13 cellular contexts compared by ENCODE assay signal in genomic region chr12:94230357-94230905, GRCh38.
A peak's percentile ranks its signal among the peaks of the same experiment; 100 is the strongest.
DNase-seq lines count a peak whose midpoint lies in the region; ATAC-seq and TF ChIP-seq lines count a peak whose summit lies in the region.
"Had no signal": no experiment of that assay in that cellular context is flagged by ENCODE, and none has a peak within 500 bp of the region (broad histone marks: within the 10 kb centered on the region; RNA-seq: fewer than 3 reads in every experiment).

No MANE protein-coding gene starts in this region.

- H3K9me3 Mint-ChIP-seq in natural killer cell, result no peaks in the 10 kb centered on the region
- H3K9me3 Mint-ChIP-seq in natural killer cell treated with Interleukin-12 subunit alpha and Interleukin-12 subunit beta and Interleukin-15 and Interleukin-18, amount 100 ng/mL, for 72 hours, result no peaks in the 10 kb centered on the region
- H3K9me3 Mint-ChIP-seq in activated T-helper 2 cell treated with anti-CD3 and anti-CD28 coated beads, Interferon-gamma antibody, Interleukin-2, Interleukin-4, amounts not matched to agents 10 μg/mL and 5 μg/mL and 100 μg/mL, durations not matched to agents 14 hours and 24 hours and 36 hours, result no peaks in the 10 kb centered on the region
- H3K9me3 Mint-ChIP-seq in stimulated activated naive CD8-positive, alpha-beta T cell treated with anti-CD3 and anti-CD28 coated beads, Interleukin-15, amount 100 ng/mL, for 72 hours, result peaks cover 0 to 6% of the 10 kb centered on the region in 2 donors
- H3K9me3 Mint-ChIP-seq: nephron had no signal

- peak overlapping the region; percentile 21 for H3K4me3 Mint-ChIP-seq in natural killer cell
- H3K4me3 Mint-ChIP-seq in natural killer cell treated with Interleukin-12 subunit alpha and Interleukin-12 subunit beta and Interleukin-15 and Interleukin-18, amount 100 ng/mL, for 72 hours, result no peak overlapping the region
- H3K4me3 Mint-ChIP-seq in activated T-helper 2 cell treated with anti-CD3 and anti-CD28 coated beads, Interferon-gamma antibody, Interleukin-2, Interleukin-4, amounts not matched to agents 10 μg/mL and 5 μg/mL and 100 μg/mL, durations not matched to agents 14 hours and 24 hours and 36 hours (ENCODE audit: low read depth), result no peak overlapping the region
- peak overlapping the region; percentile 29 to 47 for H3K4me3 Mint-ChIP-seq in stimulated activated naive CD8-positive, alpha-beta T cell treated with anti-CD3 and anti-CD28 coated beads, Interleukin-15, amount 100 ng/mL, for 72 hours
- H3K4me3 Mint-ChIP-seq: nephron had no signal

- no peak for DNase-seq in natural killer cell
- no peak for DNase-seq in natural killer cell treated with Interleukin-12 subunit alpha and Interleukin-12 subunit beta and Interleukin-15 and Interleukin-18, amount 100 ng/mL, for 72 hours (ENCODE audit: low spot score)
- no peak for DNase-seq in activated T-helper 2 cell treated with anti-CD3 and anti-CD28 coated beads, Interferon-gamma antibody, Interleukin-2, Interleukin-4, amounts not matched to agents 10 μg/mL and 5 μg/mL and 100 μg/mL, durations not matched to agents 14 hours and 24 hours and 36 hours (ENCODE audit: low spot score)
- DNase-seq in stimulated activated naive CD8-positive, alpha-beta T cell treated with anti-CD3 and anti-CD28 coated beads, Interleukin-15, amount 100 ng/mL, for 72 hours, result no peak
- no peak for DNase-seq in iPS-NIHi11 (ENCODE audit: low spot score)
- no peak for DNase-seq in brain microvascular endothelial cell
- no peak for DNase-seq in SJCRH30
- DNase-seq: AML-193; NCI-H345; stimulated activated CD4-positive, alpha-beta T cell treated with anti-CD3 and anti-CD28 coated beads, Interleukin-1b, Interleukin-23, amount 100 ng/mL, for 48 hours had no signal

- H3K4me1 ChIP-seq in SJCRH30, result no peaks in the 10 kb centered on the region

- peaks cover 12% of the 10 kb centered on the region for H3K36me3 Mint-ChIP-seq in natural killer cell
- peaks cover 5% of the 10 kb centered on the region for H3K36me3 Mint-ChIP-seq in natural killer cell treated with Interleukin-12 subunit alpha and Interleukin-12 subunit beta and Interleukin-15 and Interleukin-18, amount 100 ng/mL, for 72 hours
- H3K36me3 Mint-ChIP-seq in activated T-helper 2 cell treated with anti-CD3 and anti-CD28 coated beads, Interferon-gamma antibody, Interleukin-2, Interleukin-4, amounts not matched to agents 10 μg/mL and 5 μg/mL and 100 μg/mL, durations not matched to agents 14 hours and 24 hours and 36 hours (ENCODE audit: low read depth), result peaks cover 49% of the 10 kb centered on the region

- intact Hi-C loops in natural killer cell (cut with micrococcal nuclease), result loop anchor here (5.0 kb wide), 1 partner anchor 38 kb away; no protein-coding TSS in a partner anchor
- intact Hi-C loops in activated T-helper 2 cell treated with anti-CD3 and anti-CD28 coated beads, Interferon-gamma antibody, Interleukin-2, Interleukin-4, amounts not matched to agents 10 μg/mL and 5 μg/mL and 100 μg/mL, durations not matched to agents 14 hours and 24 hours and 36 hours (cut with micrococcal nuclease), result no loop called here

- TF ChIP-seq CTCF in natural killer cell (IDR thresholded peaks at IDR 0.05), result no peak
- TF ChIP-seq CTCF in brain microvascular endothelial cell (IDR thresholded peaks at IDR 0.05; ENCODE audit: low read depth, low read length, missing control alignments), result no peak

- in situ Hi-C loops in brain microvascular endothelial cell (cut with HindIII; ENCODE audit: low pct_ligation_motif_present, low sequenced_read_pairs), result no loop called here

- H3K27ac ChIP-seq in brain microvascular endothelial cell, result no peak overlapping the region
- no peak overlapping the region for H3K27ac ChIP-seq in SJCRH30

- peaks cover 11 to 13% of the 10 kb centered on the region in 2 donors for H3K4me1 Mint-ChIP-seq in natural killer cell
- peaks cover 5 to 6% of the 10 kb centered on the region in 2 donors for H3K4me1 Mint-ChIP-seq in natural killer cell treated with Interleukin-12 subunit alpha and Interleukin-12 subunit beta and Interleukin-15 and Interleukin-18, amount 100 ng/mL, for 72 hours (ENCODE audit: low read depth in 2 of 2)
- peaks cover 8% of the 10 kb centered on the region for H3K4me1 Mint-ChIP-seq in activated T-helper 2 cell treated with anti-CD3 and anti-CD28 coated beads, Interferon-gamma antibody, Interleukin-2, Interleukin-4, amounts not matched to agents 10 μg/mL and 5 μg/mL and 100 μg/mL, durations not matched to agents 14 hours and 24 hours and 36 hours (ENCODE audit: low read depth)
- peaks cover 19% of the 10 kb centered on the region for H3K4me1 Mint-ChIP-seq in stimulated activated naive CD8-positive, alpha-beta T cell treated with anti-CD3 and anti-CD28 coated beads, Interleukin-15, amount 100 ng/mL, for 72 hours
- H3K4me1 Mint-ChIP-seq: nephron had no signal

- no peaks in the 10 kb centered on the region for H3K36me3 ChIP-seq in brain microvascular endothelial cell (replicated peaks)
- H3K36me3 ChIP-seq in SJCRH30, result no peaks in the 10 kb centered on the region

- H3K4me3 ChIP-seq in brain microvascular endothelial cell (ENCODE audit: low read depth, low read length), result no peak overlapping the region
- no peak overlapping the region for H3K4me3 ChIP-seq in SJCRH30

- no peaks in the 10 kb centered on the region for H3K27me3 Mint-ChIP-seq in natural killer cell (ENCODE audit: low read depth in 2 of 2)
- no peaks in the 10 kb centered on the region for H3K27me3 Mint-ChIP-seq in natural killer cell treated with Interleukin-12 subunit alpha and Interleukin-12 subunit beta and Interleukin-15 and Interleukin-18, amount 100 ng/mL, for 72 hours
- no peaks in the 10 kb centered on the region for H3K27me3 Mint-ChIP-seq in activated T-helper 2 cell treated with anti-CD3 and anti-CD28 coated beads, Interferon-gamma antibody, Interleukin-2, Interleukin-4, amounts not matched to agents 10 μg/mL and 5 μg/mL and 100 μg/mL, durations not matched to agents 14 hours and 24 hours and 36 hours (ENCODE audit: low read depth)
- H3K27me3 Mint-ChIP-seq in stimulated activated naive CD8-positive, alpha-beta T cell treated with anti-CD3 and anti-CD28 coated beads, Interleukin-15, amount 100 ng/mL, for 72 hours, result no peaks in the 10 kb centered on the region

- H3K27ac Mint-ChIP-seq in natural killer cell, result peak overlapping the region; percentile 67 to 80
- H3K27ac Mint-ChIP-seq in natural killer cell treated with Interleukin-12 subunit alpha and Interleukin-12 subunit beta and Interleukin-15 and Interleukin-18, amount 100 ng/mL, for 72 hours, result peak overlapping the region in 1 of 2 donors; percentile 37
- peak overlapping the region; percentile 30 for H3K27ac Mint-ChIP-seq in activated T-helper 2 cell treated with anti-CD3 and anti-CD28 coated beads, Interferon-gamma antibody, Interleukin-2, Interleukin-4, amounts not matched to agents 10 μg/mL and 5 μg/mL and 100 μg/mL, durations not matched to agents 14 hours and 24 hours and 36 hours
- peak overlapping the region in 1 of 2 donors; percentile 85 for H3K27ac Mint-ChIP-seq in stimulated activated naive CD8-positive, alpha-beta T cell treated with anti-CD3 and anti-CD28 coated beads, Interleukin-15, amount 100 ng/mL, for 72 hours
- H3K27ac Mint-ChIP-seq: nephron had no signal

- no peaks in the 10 kb centered on the region for H3K9me3 ChIP-seq in SJCRH30 (replicated peaks)

- ATAC-seq in natural killer cell (peak; percentile 32 to 42 (median 34)), HG03139 (IDR thresholded peaks at IDR 0.05; ENCODE audit: unreplicated experiment) (peak; percentile 57)
- ATAC-seq in natural killer cell treated with Interleukin-12 subunit alpha and Interleukin-12 subunit beta and Interleukin-15 and Interleukin-18, amount 100 ng/mL, for 72 hours, result no peak
- peak; percentile 53 for ATAC-seq in stimulated activated naive CD8-positive, alpha-beta T cell treated with anti-CD3 and anti-CD28 coated beads, Interleukin-15, amount 100 ng/mL, for 72 hours
- ATAC-seq: SK-N-SH treated with all-trans-retinoic acid at 6 μM for 48 hours had no signal

- H3K27me3 ChIP-seq in brain microvascular endothelial cell (replicated peaks), result peaks cover 3% of the 10 kb centered on the region
- no peaks in the 10 kb centered on the region for H3K27me3 ChIP-seq in SJCRH30

Comparison
In these comparisons a context has a peak if more than half of its experiments do, and no peak if none do; other contexts are left out.
1. ATAC-seq: peak in natural killer cell (3 of 3), HG03139 (single experiment) and stimulated activated naive CD8-positive, alpha-beta T cell treated with anti-CD3 and anti-CD28 coated beads, Interleukin-15, amount 100 ng/mL, for 72 hours (single experiment); none in natural killer cell treated with Interleukin-12 subunit alpha and Interleukin-12 subunit beta and Interleukin-15 and Interleukin-18, amount 100 ng/mL, for 72 hours (0 of 2).
2. H3K4me3 Mint-ChIP-seq: peak in natural killer cell (single experiment) and stimulated activated naive CD8-positive, alpha-beta T cell treated with anti-CD3 and anti-CD28 coated beads, Interleukin-15, amount 100 ng/mL, for 72 hours (2 of 2); none in natural killer cell treated with Interleukin-12 subunit alpha and Interleukin-12 subunit beta and Interleukin-15 and Interleukin-18, amount 100 ng/mL, for 72 hours (single experiment) and activated T-helper 2 cell treated with anti-CD3 and anti-CD28 coated beads, Interferon-gamma antibody, Interleukin-2, Interleukin-4, amounts not matched to agents 10 μg/mL and 5 μg/mL and 100 μg/mL, durations not matched to agents 14 hours and 24 hours and 36 hours (single experiment).